ENCODE assay signal across 1 cellular context in the genomic region with DNA sequence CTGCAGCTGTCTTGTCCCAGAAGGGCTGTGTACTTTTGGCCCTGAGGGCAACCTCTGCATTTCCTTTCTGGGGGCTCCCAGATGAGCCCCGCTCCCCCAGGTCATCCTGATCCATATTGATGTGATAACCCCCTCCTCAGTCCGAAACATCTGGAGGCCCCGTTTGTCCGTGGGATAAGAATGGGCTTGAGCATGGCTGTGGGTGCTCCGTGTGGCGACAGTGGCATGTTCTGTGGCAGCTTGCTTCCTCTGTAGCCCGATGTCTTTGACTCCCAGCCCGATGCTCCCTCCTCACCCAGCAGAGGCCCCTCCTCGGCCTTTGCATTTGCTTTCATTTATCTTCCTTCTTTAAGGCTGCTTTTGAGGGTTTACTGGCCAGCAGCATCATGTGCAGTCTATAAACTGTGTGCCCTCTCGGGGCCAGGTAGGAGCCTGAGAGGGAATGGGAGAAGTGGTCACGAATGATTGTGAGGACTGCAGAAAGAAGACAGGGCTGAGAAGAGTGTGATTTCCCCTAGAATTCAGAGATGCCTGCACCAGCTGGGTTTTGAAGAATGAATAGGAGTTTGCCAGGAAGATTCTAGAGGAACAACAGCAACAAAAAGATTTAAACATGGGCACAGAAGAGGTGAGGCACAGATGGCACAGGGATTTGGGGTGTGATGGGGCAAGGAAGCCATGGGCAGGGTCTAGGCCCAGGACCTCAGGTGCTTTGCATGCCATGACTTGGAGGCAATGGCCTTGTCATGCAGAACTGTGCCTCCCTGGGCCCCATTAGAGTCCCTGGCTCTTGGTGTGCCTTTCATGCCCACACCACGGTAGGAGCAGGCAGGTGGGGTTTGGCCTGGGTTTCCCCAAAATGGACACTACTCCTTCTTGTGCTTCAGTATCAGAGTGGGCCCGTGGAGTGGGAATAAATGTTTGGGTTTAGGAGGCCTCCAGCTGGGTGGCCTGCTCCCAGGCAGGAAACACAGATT.
TF ChIP-seq lines count a peak whose summit lies in the region.

No MANE protein-coding gene starts in this region.

TF ChIP-seq in WTC11, 78 proteins besides CTCF, POLR2A, EP300 and RAD21 (continued from another document):
- TF ChIP-seq, protein P1, sequence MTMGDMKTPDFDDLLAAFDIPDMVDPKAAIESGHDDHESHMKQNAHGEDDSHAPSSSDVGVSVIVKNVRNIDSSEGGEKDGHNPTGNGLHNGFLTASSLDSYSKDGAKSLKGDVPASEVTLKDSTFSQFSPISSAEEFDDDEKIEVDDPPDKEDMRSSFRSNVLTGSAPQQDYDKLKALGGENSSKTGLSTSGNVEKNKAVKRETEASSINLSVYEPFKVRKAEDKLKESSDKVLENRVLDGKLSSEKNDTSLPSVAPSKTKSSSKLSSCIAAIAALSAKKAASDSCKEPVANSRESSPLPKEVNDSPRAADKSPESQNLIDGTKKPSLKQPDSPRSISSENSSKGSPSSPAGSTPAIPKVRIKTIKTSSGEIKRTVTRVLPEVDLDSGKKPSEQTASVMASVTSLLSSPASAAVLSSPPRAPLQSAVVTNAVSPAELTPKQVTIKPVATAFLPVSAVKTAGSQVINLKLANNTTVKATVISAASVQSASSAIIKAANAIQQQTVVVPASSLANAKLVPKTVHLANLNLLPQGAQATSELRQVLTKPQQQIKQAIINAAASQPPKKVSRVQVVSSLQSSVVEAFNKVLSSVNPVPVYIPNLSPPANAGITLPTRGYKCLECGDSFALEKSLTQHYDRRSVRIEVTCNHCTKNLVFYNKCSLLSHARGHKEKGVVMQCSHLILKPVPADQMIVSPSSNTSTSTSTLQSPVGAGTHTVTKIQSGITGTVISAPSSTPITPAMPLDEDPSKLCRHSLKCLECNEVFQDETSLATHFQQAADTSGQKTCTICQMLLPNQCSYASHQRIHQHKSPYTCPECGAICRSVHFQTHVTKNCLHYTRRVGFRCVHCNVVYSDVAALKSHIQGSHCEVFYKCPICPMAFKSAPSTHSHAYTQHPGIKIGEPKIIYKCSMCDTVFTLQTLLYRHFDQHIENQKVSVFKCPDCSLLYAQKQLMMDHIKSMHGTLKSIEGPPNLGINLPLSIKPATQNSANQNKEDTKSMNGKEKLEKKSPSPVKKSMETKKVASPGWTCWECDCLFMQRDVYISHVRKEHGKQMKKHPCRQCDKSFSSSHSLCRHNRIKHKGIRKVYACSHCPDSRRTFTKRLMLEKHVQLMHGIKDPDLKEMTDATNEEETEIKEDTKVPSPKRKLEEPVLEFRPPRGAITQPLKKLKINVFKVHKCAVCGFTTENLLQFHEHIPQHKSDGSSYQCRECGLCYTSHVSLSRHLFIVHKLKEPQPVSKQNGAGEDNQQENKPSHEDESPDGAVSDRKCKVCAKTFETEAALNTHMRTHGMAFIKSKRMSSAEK (CRISPR knock-in tag; IDR thresholded peaks at IDR 0.05; ENCODE audit: borderline replicate concordance), result no peak
- TF ChIP-seq, protein P2, sequence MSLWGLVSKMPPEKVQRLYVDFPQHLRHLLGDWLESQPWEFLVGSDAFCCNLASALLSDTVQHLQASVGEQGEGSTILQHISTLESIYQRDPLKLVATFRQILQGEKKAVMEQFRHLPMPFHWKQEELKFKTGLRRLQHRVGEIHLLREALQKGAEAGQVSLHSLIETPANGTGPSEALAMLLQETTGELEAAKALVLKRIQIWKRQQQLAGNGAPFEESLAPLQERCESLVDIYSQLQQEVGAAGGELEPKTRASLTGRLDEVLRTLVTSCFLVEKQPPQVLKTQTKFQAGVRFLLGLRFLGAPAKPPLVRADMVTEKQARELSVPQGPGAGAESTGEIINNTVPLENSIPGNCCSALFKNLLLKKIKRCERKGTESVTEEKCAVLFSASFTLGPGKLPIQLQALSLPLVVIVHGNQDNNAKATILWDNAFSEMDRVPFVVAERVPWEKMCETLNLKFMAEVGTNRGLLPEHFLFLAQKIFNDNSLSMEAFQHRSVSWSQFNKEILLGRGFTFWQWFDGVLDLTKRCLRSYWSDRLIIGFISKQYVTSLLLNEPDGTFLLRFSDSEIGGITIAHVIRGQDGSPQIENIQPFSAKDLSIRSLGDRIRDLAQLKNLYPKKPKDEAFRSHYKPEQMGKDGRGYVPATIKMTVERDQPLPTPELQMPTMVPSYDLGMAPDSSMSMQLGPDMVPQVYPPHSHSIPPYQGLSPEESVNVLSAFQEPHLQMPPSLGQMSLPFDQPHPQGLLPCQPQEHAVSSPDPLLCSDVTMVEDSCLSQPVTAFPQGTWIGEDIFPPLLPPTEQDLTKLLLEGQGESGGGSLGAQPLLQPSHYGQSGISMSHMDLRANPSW (CRISPR knock-in tag; conservative IDR thresholded peaks at IDR 0.05; ENCODE audit: low read depth), result no peak
